8 cellular contexts compared by ENCODE assay signal in the genomic region with DNA sequence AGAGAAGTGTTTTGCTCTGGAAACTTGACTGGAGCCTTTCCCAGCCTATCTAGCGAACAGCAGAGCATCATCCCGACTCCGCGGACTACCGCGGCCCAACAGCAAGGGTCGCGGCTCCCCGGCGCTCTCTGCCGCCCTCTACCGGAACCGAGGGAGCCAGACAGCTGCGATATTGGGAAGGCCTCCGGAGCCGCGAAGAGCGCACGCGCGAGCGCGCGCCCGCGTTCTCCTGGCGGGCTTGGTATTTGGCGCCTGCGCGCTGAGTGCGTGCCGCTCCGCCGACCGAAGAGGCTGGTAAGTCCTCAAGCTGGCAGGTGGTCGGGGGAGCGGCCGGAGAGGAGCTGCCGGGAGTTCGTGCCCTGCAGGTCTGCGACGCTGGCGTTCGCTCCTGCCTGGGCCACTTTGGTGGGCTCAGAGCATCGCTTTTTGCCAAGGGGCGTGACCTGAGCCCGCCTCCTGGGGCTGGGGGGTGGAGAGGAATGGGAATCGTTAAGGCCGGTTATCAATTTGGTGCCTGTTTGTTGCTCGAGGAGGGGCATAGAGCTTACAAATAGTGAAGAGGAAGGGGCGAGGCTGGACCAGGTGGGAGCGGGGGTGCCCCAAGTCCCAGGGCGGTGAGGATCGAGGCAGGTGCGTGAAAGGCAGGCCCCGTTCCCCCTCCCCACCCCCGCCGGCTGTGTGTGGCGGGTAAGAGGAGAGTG. TPM values are rescaled to one million over a fixed set of nuclear protein-coding genes. Genes with fewer than 3 reads are reported as not detected.
A peak's percentile ranks its signal among the peaks of the same experiment; 100 is the strongest.
DNase-seq lines count a peak whose midpoint lies in the region; ATAC-seq, FAIRE-seq and TF ChIP-seq lines count a peak whose summit lies in the region.

A gene with protein sequence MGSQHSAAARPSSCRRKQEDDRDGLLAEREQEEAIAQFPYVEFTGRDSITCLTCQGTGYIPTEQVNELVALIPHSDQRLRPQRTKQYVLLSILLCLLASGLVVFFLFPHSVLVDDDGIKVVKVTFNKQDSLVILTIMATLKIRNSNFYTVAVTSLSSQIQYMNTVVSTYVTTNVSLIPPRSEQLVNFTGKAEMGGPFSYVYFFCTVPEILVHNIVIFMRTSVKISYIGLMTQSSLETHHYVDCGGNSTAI (plus strand): TSS at position 257 of the 701 bp plus-strand sequence. CDS start 641 bp downstream, outside the sequence.

- H3K9me3 ChIP-seq in BLaER1 treated with 17β-estradiol and CSF1 and Interleukin-3, amounts not matched to agents 10 nM and 100 nM (replicated peaks in 1 of 11) = peaks cover 5 to 17% (median 12%) of the 10 kb centered on the region in 11 experiments

- peaks cover 24 to 40% (median 34%) of the 10 kb centered on the region in 11 experiments for H3K36me3 ChIP-seq in BLaER1 treated with 17β-estradiol and CSF1 and Interleukin-3, amounts not matched to agents 10 nM and 100 nM

- H3K27ac ChIP-seq in BLaER1 treated with 17β-estradiol and CSF1 and Interleukin-3, amounts not matched to agents 10 nM and 100 nM = peak within 1 kb of the TSS in 8 of 11 experiments; percentile 41 to 63 (median 54); a peak in 13 of 22 replicates
- peak within 1 kb of the TSS; percentile 70 to 78 for H3K27ac ChIP-seq in coronary artery

- peak within 1 kb of the TSS; percentile 89 to 98 (median 95) for H3K4me2 ChIP-seq in BLaER1 treated with 17β-estradiol and CSF1 and Interleukin-3, amounts not matched to agents 10 nM and 100 nM

- intact Hi-C loops in left colon (cut with DNase I, micrococcal nuclease) = no loop called here

- H4K20me1 ChIP-seq in BLaER1 treated with 17β-estradiol and CSF1 and Interleukin-3, amounts not matched to agents 10 nM and 100 nM = 0 out of 22 replicates have a peak, but pooled peaks cover 0 to 5% (median 0%) of the 10 kb centered on the region in 11 experiments

- H3K27me3 ChIP-seq in BLaER1 treated with 17β-estradiol and CSF1 and Interleukin-3, amounts not matched to agents 10 nM and 100 nM = peaks cover 0 to 9% (median 0%) of the 10 kb centered on the region in 11 experiments; a peak in 1 of 22 replicates

- H3K4me1 ChIP-seq in BLaER1 treated with 17β-estradiol and CSF1 and Interleukin-3, amounts not matched to agents 10 nM and 100 nM = peaks cover 11 to 25% (median 20%) of the 10 kb centered on the region in 10 experiments

- DNase-seq in GM19239 (ENCODE audit: insufficient read length, low spot score) (peak; percentile 97), NCI-H524 (lab: John Stamatoyannopoulos, UW) (peak; percentile 86 to 93), coronary artery (ENCODE audit: low spot score) (peak; percentile 91), left colon (peak; percentile 88 to 93)
- peak; percentile 94 for DNase-seq in activated CD4-positive, alpha-beta T cell treated with anti-CD3 and anti-CD28 coated beads for 48 hours
- peak; percentile 90 for DNase-seq in stimulated activated CD4-positive, alpha-beta T cell treated with anti-CD3 and anti-CD28 coated beads, Interleukin-1b, Interleukin-23, amount 100 ng/mL, for 48 hours

- peak; percentile 93 for ATAC-seq in HG03457 (IDR thresholded peaks at IDR 0.05; ENCODE audit: unreplicated experiment)
- ATAC-seq in left colon = peak; percentile 85

- FAIRE-seq in GM19239 (lab: Jason Lieb, UNC) = peak; percentile 90

- peak within 1 kb of the TSS; percentile 66 to 81 (median 80) for H3K9ac ChIP-seq in BLaER1 treated with 17β-estradiol and CSF1 and Interleukin-3, amounts not matched to agents 10 nM and 100 nM

- TF ChIP-seq CTCF in coronary artery (IDR thresholded peaks at IDR 0.05) = peak; percentile 95

- peak within 1 kb of the TSS; percentile 67 to 94 (median 79) for H3K4me3 ChIP-seq in BLaER1 treated with 17β-estradiol and CSF1 and Interleukin-3, amounts not matched to agents 10 nM and 100 nM
- peak within 1 kb of the TSS; percentile 98 for H3K4me3 ChIP-seq in coronary artery

RNA-seq across cellular contexts. Expression of the gene that starts here (rescaled TPM):
- 100 to 1,000 TPM; 166 to 180 TPM for total RNA-seq in left colon

Comparison
In these comparisons a context has a peak if more than half of its experiments do, and no peak if none do; other contexts are left out.
1. Peak in every context shown above with its lines: DNase-seq, ATAC-seq, H3K4me3 ChIP-seq and H3K27ac ChIP-seq.